ENCODE assay signal across 18 cellular contexts in genomic region chr18:56662502-56662901, GRCh38.
"Had no signal": no experiment of that assay in that cellular context is flagged by ENCODE, and none has a peak within 500 bp of the region (broad histone marks: within the 10 kb centered on the region; RNA-seq: fewer than 3 reads in every experiment).

No MANE protein-coding gene starts in this region.

- H3K36me3 ChIP-seq: thoracic aorta, upper lobe of right lung had no signal

- FAIRE-seq: bronchial epithelial cell, endometrium, keratinocyte had no signal

- H3K27ac ChIP-seq: thoracic aorta, upper lobe of right lung had no signal

- H3K27me3 ChIP-seq: spleen, upper lobe of right lung had no signal

- ATAC-seq: activated T-cell treated with anti-CD3 and anti-CD28 coated beads, Interleukin-2, amount 50 U/mL, for 4 hours; naive thymus-derived CD4-positive, alpha-beta T cell; upper lobe of right lung had no signal

- DNase-seq: activated CD4-positive, alpha-beta T cell treated with anti-CD3 and anti-CD28 coated beads for 4 hours; activated CD4-positive, alpha-beta T cell treated with anti-CD3 and anti-CD28 coated beads, Interleukin-2, amount 50 U/mL, for 48 hours; activated CD4-positive, CD25-positive, alpha-beta regulatory T cell; activated CD8-positive, alpha-beta memory T cell treated with anti-CD3 and anti-CD28 coated beads, Interleukin-2, amount 50 U/mL, for 48 hours; activated naive CD4-positive, alpha-beta T cell treated with Interleukin-2 at 50 U/mL for 16 hours; activated T-cell treated with anti-CD3 and anti-CD28 coated beads, Interleukin-2, amount 50 U/mL, for 4 hours; amygdala; cerebellar nuclear complex; naive thymus-derived CD4-positive, alpha-beta T cell; spleen; stimulated activated CD4-positive, alpha-beta T cell treated with anti-CD3 and anti-CD28 coated beads, Interleukin-4, amount 100 ng/mL, for 1 hour; stimulated activated naive CD4-positive, alpha-beta T cell; upper lobe of right lung had no signal

- H3K4me1 ChIP-seq: upper lobe of right lung had no signal

- H3K4me3 ChIP-seq: lung, spleen, thoracic aorta, upper lobe of right lung had no signal

- H3K9me3 ChIP-seq: spleen, thoracic aorta, upper lobe of right lung had no signal
